Comparison of ENCODE assay signal across 29 cellular contexts in genomic region chr6:160583805-160584204, GRCh38.
"Had no signal": no experiment of that assay in that cellular context is flagged by ENCODE, and none has a peak within 500 bp of the region (broad histone marks: within the 10 kb centered on the region; RNA-seq: fewer than 3 reads in every experiment).

No MANE protein-coding gene starts in this region.

- H2AFZ ChIP-seq: PC-9 had no signal

- H3K9me3 ChIP-seq: ascending aorta, SJCRH30 had no signal

- H3K4me2 ChIP-seq: PC-9 had no signal

- H3K4me1 ChIP-seq: ascending aorta, SJCRH30 had no signal

- H3K4me3 ChIP-seq: ascending aorta, PC-9, SJCRH30, SK-N-MC had no signal

- H3K27ac ChIP-seq: ascending aorta, PC-9, SJCRH30, SK-N-MC had no signal

- DNase-seq: activated CD4-positive, alpha-beta T cell treated with anti-CD3 and anti-CD28 coated beads, Interleukin-2, amount 10 ng/mL, durations not matched to agents 24 days and 14 days; activated CD4-positive, alpha-beta T cell treated with anti-CD3 and anti-CD28 coated beads, Interleukin-2, amount 50 U/mL, for 4 hours; activated CD8-positive, alpha-beta T cell treated with anti-CD3 and anti-CD28 coated beads for 36 hours; activated effector memory CD4-positive, alpha-beta T cell treated with anti-CD3 and anti-CD28 coated beads, Interleukin-2, amount 50 U/mL, for 16 hours; activated naive CD4-positive, alpha-beta T cell; activated naive CD4-positive, alpha-beta T cell treated with anti-CD3 and anti-CD28 coated beads, Interleukin-2, amount 50 U/mL, for 16 hours; activated naive CD8-positive, alpha-beta T cell treated with anti-CD3 and anti-CD28 coated beads for 36 hours; activated T-cell treated with anti-CD3 and anti-CD28 coated beads, Interleukin-2, amount 50 U/mL, for 1 hour; activated T-cell treated with anti-CD3 and anti-CD28 coated beads, Interleukin-2, amount 50 U/mL, for 72 hours; amniotic stem cell; caudate nucleus; Kasumi-1; KG1; NCI-H1105 treated with DMSO at 0.1 percent for 48 hours; NCI-H1436; NCI-H1694; NCI-H1930; NCI-H2171; NCI-H510A; NCI-H526; NCI-H748 treated with DMSO at 0.1 percent for 48 hours; NK-92 treated with Interleukin-12 subunit alpha and Interleukin-12 subunit beta, amount 100 ng/mL, for 24 hours; PC-9; SHP77; SJCRH30; T1000 had no signal

- H3K27me3 ChIP-seq: ascending aorta, SJCRH30 had no signal

- H3K36me3 ChIP-seq: ascending aorta, SJCRH30 had no signal

- ATAC-seq: activated CD8-positive, alpha-beta T cell treated with anti-CD3 and anti-CD28 coated beads for 36 hours; activated T-cell treated with anti-CD3 and anti-CD28 coated beads, Interleukin-2, amount 50 U/mL, for 72 hours; activated T-helper 17 cell treated with anti-CD3 and anti-CD28 coated beads, Interleukin-2, amount 50 U/mL, for 72 hours had no signal
